ENCODE assay signal across 9 cellular contexts in genomic region chr11:31487848-31488247, GRCh38. TPM values are rescaled to one million over a fixed set of nuclear protein-coding genes. Genes with fewer than 3 reads are reported as not detected.
DNase-seq lines count a peak whose midpoint lies in the region; ATAC-seq and TF ChIP-seq lines count a peak whose summit lies in the region.
"Had no signal": no experiment of that assay in that cellular context is flagged by ENCODE, and none has a peak within 500 bp of the region (broad histone marks: within the 10 kb centered on the region; RNA-seq: fewer than 3 reads in every experiment).

No MANE protein-coding gene starts in this region.

- peaks cover 33% of the 10 kb centered on the region for H3K4me1 Mint-ChIP-seq in WTC11

- H3K4me1 ChIP-seq in left lung = no peaks in the 10 kb centered on the region
- H3K4me1 ChIP-seq: BLaER1 had no signal

- CTCF ChIA-PET in WTC11 (lab: Charles Lee) = interaction anchor here (0.6 kb wide), 1 partner anchor 471 kb away, joined by 3 read pairs; no protein-coding TSS in a partner anchor

- ATAC-seq in WTC11 (peak; percentile 44; the same call in 1 of the 2 replicates), left lung (peak; percentile 51)

- H3K27me3 Mint-ChIP-seq in WTC11 (ENCODE audit: low read depth) = no peaks in the 10 kb centered on the region

- POLR2A ChIA-PET in WTC11 (lab: Charles Lee) = no interaction called here

- H3K4me3 ChIP-seq in left lung = no peak overlapping the region
- H3K4me3 ChIP-seq: BLaER1 had no signal

- H3K36me3 Mint-ChIP-seq in WTC11 = peaks cover 7% of the 10 kb centered on the region

- H3K4me3 Mint-ChIP-seq in WTC11 = no peak overlapping the region

- no peaks in the 10 kb centered on the region for H3K9me3 ChIP-seq in left lung
- H3K9me3 ChIP-seq: BLaER1 had no signal

- DNase-seq in NCI-H1417 (lab: John Stamatoyannopoulos, UW) (peak in 2 of 3 experiments; percentile 14 to 29), NCI-H1417 treated with DMSO at 0.1 percent for 48 hours (lab: John Stamatoyannopoulos, UW) (no peak), HuH-7 (ENCODE audit: low spot score) (peak; percentile 15), WTC11 (ENCODE audit: low spot score) (no peak), left lung (no peak), SKM-1 (lab: John Stamatoyannopoulos, UW; ENCODE audit: unreplicated experiment) (no peak), activated gamma-delta T cell (lab: John Stamatoyannopoulos, UW) (no peak), DMS79 (lab: John Stamatoyannopoulos, UW) (no peak)

- H3K36me3 ChIP-seq in left lung = no peaks in the 10 kb centered on the region

- intact Hi-C loops in left lung (cut with DNase I) = no loop called here

- H3K27me3 ChIP-seq in left lung = no peaks in the 10 kb centered on the region
- H3K27me3 ChIP-seq: BLaER1 had no signal

- no peak overlapping the region for H3K27ac Mint-ChIP-seq in WTC11

- H3K27ac ChIP-seq in left lung = no peak overlapping the region
- H3K27ac ChIP-seq: BLaER1 had no signal

- H3K9me3 Mint-ChIP-seq in WTC11 = no peaks in the 10 kb centered on the region

- peak; percentile 33; the same call in 1 of the 2 replicates for TF ChIP-seq CTCF in WTC11 (IDR thresholded peaks at IDR 0.05)
- peak; percentile 17 to 22 for TF ChIP-seq CTCF in left lung (IDR thresholded peaks at IDR 0.05)

TF ChIP-seq in WTC11, 78 proteins besides CTCF, POLR2A, EP300 and RAD21:
- no peak for TF ChIP-seq SP1 (CRISPR knock-in tag; conservative IDR thresholded peaks at IDR 0.05)
- TF ChIP-seq, protein P1, sequence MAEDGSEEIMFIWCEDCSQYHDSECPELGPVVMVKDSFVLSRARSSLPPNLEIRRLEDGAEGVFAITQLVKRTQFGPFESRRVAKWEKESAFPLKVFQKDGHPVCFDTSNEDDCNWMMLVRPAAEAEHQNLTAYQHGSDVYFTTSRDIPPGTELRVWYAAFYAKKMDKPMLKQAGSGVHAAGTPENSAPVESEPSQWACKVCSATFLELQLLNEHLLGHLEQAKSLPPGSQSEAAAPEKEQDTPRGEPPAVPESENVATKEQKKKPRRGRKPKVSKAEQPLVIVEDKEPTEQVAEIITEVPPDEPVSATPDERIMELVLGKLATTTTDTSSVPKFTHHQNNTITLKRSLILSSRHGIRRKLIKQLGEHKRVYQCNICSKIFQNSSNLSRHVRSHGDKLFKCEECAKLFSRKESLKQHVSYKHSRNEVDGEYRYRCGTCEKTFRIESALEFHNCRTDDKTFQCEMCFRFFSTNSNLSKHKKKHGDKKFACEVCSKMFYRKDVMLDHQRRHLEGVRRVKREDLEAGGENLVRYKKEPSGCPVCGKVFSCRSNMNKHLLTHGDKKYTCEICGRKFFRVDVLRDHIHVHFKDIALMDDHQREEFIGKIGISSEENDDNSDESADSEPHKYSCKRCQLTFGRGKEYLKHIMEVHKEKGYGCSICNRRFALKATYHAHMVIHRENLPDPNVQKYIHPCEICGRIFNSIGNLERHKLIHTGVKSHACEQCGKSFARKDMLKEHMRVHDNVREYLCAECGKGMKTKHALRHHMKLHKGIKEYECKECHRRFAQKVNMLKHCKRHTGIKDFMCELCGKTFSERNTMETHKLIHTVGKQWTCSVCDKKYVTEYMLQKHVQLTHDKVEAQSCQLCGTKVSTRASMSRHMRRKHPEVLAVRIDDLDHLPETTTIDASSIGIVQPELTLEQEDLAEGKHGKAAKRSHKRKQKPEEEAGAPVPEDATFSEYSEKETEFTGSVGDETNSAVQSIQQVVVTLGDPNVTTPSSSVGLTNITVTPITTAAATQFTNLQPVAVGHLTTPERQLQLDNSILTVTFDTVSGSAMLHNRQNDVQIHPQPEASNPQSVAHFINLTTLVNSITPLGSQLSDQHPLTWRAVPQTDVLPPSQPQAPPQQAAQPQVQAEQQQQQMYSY (CRISPR knock-in tag; IDR thresholded peaks at IDR 0.05) = no peak
- no peak for TF ChIP-seq ZNF423 (CRISPR knock-in tag; IDR thresholded peaks at IDR 0.05)
- no peak for TF ChIP-seq NFE2L1 (CRISPR knock-in tag; IDR thresholded peaks at IDR 0.05)
- TF ChIP-seq SMAD3 (CRISPR knock-in tag; IDR thresholded peaks at IDR 0.05; ENCODE audit: borderline replicate concordance) = no peak
- TF ChIP-seq MYBL2 (CRISPR knock-in tag; IDR thresholded peaks at IDR 0.05) = no peak
- TF ChIP-seq TP53 (CRISPR knock-in tag; IDR thresholded peaks at IDR 0.05) = no peak
- TF ChIP-seq, protein P2, sequence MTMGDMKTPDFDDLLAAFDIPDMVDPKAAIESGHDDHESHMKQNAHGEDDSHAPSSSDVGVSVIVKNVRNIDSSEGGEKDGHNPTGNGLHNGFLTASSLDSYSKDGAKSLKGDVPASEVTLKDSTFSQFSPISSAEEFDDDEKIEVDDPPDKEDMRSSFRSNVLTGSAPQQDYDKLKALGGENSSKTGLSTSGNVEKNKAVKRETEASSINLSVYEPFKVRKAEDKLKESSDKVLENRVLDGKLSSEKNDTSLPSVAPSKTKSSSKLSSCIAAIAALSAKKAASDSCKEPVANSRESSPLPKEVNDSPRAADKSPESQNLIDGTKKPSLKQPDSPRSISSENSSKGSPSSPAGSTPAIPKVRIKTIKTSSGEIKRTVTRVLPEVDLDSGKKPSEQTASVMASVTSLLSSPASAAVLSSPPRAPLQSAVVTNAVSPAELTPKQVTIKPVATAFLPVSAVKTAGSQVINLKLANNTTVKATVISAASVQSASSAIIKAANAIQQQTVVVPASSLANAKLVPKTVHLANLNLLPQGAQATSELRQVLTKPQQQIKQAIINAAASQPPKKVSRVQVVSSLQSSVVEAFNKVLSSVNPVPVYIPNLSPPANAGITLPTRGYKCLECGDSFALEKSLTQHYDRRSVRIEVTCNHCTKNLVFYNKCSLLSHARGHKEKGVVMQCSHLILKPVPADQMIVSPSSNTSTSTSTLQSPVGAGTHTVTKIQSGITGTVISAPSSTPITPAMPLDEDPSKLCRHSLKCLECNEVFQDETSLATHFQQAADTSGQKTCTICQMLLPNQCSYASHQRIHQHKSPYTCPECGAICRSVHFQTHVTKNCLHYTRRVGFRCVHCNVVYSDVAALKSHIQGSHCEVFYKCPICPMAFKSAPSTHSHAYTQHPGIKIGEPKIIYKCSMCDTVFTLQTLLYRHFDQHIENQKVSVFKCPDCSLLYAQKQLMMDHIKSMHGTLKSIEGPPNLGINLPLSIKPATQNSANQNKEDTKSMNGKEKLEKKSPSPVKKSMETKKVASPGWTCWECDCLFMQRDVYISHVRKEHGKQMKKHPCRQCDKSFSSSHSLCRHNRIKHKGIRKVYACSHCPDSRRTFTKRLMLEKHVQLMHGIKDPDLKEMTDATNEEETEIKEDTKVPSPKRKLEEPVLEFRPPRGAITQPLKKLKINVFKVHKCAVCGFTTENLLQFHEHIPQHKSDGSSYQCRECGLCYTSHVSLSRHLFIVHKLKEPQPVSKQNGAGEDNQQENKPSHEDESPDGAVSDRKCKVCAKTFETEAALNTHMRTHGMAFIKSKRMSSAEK (CRISPR knock-in tag; IDR thresholded peaks at IDR 0.05; ENCODE audit: borderline replicate concordance) = no peak
- no peak for TF ChIP-seq ETV6 (CRISPR knock-in tag; IDR thresholded peaks at IDR 0.05)
- no peak for TF ChIP-seq KAT7 (CRISPR knock-in tag; IDR thresholded peaks at IDR 0.05; ENCODE audit: borderline replicate concordance)
- TF ChIP-seq, protein P3, sequence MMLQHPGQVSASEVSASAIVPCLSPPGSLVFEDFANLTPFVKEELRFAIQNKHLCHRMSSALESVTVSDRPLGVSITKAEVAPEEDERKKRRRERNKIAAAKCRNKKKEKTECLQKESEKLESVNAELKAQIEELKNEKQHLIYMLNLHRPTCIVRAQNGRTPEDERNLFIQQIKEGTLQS (CRISPR knock-in tag; conservative IDR thresholded peaks at IDR 0.05) = no peak
- no peak for TF ChIP-seq CDX4 (CRISPR knock-in tag; IDR thresholded peaks at IDR 0.05; ENCODE audit: borderline replicate concordance)
- TF ChIP-seq, protein P4, sequence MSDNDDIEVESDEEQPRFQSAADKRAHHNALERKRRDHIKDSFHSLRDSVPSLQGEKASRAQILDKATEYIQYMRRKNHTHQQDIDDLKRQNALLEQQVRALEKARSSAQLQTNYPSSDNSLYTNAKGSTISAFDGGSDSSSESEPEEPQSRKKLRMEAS (CRISPR knock-in tag; IDR thresholded peaks at IDR 0.05) = no peak
- no peak for TF ChIP-seq ATF1 (CRISPR knock-in tag; IDR thresholded peaks at IDR 0.05)
- TF ChIP-seq ZNF416 (CRISPR knock-in tag; IDR thresholded peaks at IDR 0.05) = no peak
- no peak for TF ChIP-seq TCF7 (CRISPR knock-in tag; IDR thresholded peaks at IDR 0.05; ENCODE audit: low read depth)
- no peak for TF ChIP-seq ZNF425 (CRISPR knock-in tag; conservative IDR thresholded peaks at IDR 0.05)
- TF ChIP-seq IRF2 (CRISPR knock-in tag; IDR thresholded peaks at IDR 0.05; ENCODE audit: borderline replicate concordance, low read depth) = no peak
- TF ChIP-seq JUN (CRISPR knock-in tag; IDR thresholded peaks at IDR 0.05) = no peak

RNA-seq across cellular contexts. Expression of gene IMMP1L, which starts 21.6 kb away (rescaled TPM):
- total RNA-seq in WTC11 (2021) (24.1 to 29.6 TPM (median 27.4 TPM) in 3 replicates), left lung (10 to 100 TPM; 15.8 to 23.6 TPM)

RNA-seq across cellular contexts. Expression of gene ELP4, which starts 21.7 kb away (rescaled TPM):
- total RNA-seq in WTC11 (2021) = 14.6 to 21.2 TPM (median 15.6 TPM) in 3 replicates
- 10 to 100 TPM; 15.5 to 17.2 TPM for total RNA-seq in left lung

Comparison
In these comparisons a context has a peak if more than half of its experiments do, and no peak if none do; other contexts are left out.
1. DNase-seq: peak in NCI-H1417 (2 of 3) and HuH-7 (single experiment); none in NCI-H1417 treated with DMSO at 0.1 percent for 48 hours (single experiment), WTC11 (single experiment), left lung (0 of 2), SKM-1 (single experiment), activated gamma-delta T cell (single experiment) and DMS79 (single experiment).